Comparison of ENCODE assay signal across 2 cellular contexts in the genomic region with DNA sequence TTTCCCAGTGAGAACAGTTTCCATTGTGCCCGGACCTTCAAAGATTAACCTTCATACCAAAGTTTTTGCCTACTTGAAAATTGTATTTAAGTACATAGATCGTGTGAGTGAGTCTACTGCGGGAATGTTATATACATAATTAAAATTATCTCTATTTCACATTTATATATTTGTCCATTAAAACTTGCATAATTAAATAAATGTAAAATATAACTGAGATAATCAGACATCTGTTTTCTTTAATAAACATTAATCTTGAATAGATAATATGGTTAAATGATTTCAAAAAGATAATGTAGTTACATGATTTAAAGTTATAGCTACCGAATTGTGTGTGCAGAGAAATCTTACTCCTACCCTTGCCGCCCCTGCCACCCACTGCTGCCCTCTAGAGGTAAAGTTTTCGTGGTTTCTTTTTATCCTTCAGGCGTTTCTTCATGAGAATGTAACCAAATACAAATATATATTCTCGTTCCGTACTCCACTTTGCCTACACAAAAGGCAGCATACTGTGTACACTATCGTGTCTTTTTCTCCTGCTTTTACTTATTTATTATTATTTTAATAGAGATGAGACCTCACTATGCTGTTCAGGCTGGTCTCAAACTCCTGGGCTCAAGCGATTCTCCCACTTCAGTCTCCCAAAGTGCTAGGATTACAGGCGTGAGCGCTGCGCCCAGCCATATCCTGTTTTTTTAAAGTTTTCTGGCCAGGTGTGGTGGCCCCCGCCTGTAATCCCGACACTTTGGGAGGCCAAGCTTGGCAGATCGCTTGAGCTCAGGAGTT.
A peak's percentile ranks its signal among the peaks of the same experiment; 100 is the strongest.
TF ChIP-seq lines count a peak whose summit lies in the region.

No MANE protein-coding gene starts in this region.

TF ChIP-seq in WTC11, 78 proteins besides CTCF, POLR2A, EP300 and RAD21:
- no peak for TF ChIP-seq ZNF317 (CRISPR knock-in tag; IDR thresholded peaks at IDR 0.05; ENCODE audit: borderline replicate concordance, low read depth)
- TF ChIP-seq HMGA2 (CRISPR knock-in tag; IDR thresholded peaks at IDR 0.05): peak; percentile 82

TF ChIP-seq in H1, 55 proteins besides CTCF, POLR2A, EP300 and RAD21:
- TF ChIP-seq SP2 (IDR thresholded peaks at IDR 0.05; ENCODE audit: low read length): no peak
TF ChIP-seq in H1: peak in this region for 0.
